ENCODE assay signal across 8 cellular contexts in the genomic region with DNA sequence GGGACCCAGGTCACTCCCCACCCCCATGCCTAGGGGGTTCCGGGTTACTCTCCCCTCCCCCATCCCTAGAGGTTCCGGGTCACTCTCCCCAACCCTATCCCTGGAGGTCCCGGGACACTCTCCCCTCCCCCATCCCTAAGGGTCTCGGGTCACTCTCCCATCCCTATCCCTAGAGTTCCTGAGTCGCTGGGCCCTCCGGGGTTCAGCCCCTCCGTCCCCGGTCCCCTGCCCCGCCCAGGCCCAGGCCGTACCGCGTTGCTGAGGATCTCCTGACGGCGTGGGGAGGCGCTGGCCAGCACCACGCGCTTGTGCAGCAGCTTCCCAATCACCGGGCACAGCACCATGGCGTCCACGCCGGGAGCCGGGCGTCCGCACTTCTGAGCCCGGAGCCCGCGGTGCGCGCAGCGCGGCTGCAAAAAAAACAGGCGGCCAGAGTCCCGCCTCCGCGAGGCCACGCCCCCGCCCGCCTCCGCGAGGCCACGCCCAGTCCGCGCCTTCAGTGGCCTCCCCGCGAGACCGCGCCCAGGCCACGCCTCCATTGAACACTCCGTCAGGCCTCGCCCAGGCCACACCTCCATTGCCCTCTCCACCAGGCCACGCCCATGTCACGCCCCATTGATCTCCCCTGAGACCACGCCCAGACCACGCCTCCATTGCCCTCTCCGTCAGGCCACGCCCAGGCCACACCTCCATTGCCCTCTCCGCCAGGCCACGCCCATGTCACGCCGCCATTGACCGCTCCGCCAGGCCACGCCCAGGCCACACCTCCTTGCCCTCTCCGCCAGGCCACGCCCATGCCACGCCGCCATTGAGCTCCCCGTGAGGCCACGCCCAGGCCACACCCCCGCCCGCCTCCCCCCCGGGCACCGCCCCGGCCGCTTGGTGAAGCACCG. TPM values are rescaled to one million over a fixed set of nuclear protein-coding genes. Genes with fewer than 3 reads are reported as not detected.
DNase-seq lines count a peak whose midpoint lies in the region; ATAC-seq and TF ChIP-seq lines count a peak whose summit lies in the region.

ASMTL (minus strand) TSS at position 413 of the 893 bp plus-strand sequence; CDS start at position 344, 69 bp downstream.

- peaks cover 10% of the 10 kb centered on the region for H3K4me1 Mint-ChIP-seq in endothelial cell (ENCODE audit: unreplicated experiment)

- ATAC-seq in GM19467 (IDR thresholded peaks at IDR 0.05; ENCODE audit: unreplicated experiment), result peak; percentile 73

- H3K9me3 Mint-ChIP-seq in endothelial cell (ENCODE audit: unreplicated experiment), result peaks cover 17% of the 10 kb centered on the region

- H3K27me3 Mint-ChIP-seq in endothelial cell (ENCODE audit: unreplicated experiment), result peaks cover 13% of the 10 kb centered on the region

- peaks cover 24% of the 10 kb centered on the region for H3K36me3 Mint-ChIP-seq in endothelial cell (ENCODE audit: low read depth, unreplicated experiment)

- H3K4me1 ChIP-seq in BE2C, result no peaks in the 10 kb centered on the region

- H3K27ac Mint-ChIP-seq in endothelial cell (ENCODE audit: unreplicated experiment), result peak within 1 kb of the TSS; percentile 36

- H3K4me3 ChIP-seq in BE2C (ENCODE audit: low read depth, low read length), result peak within 1 kb of the TSS; percentile 65

- no peaks in the 10 kb centered on the region for H3K27me3 ChIP-seq in BE2C

- H3K4me3 Mint-ChIP-seq in endothelial cell (ENCODE audit: unreplicated experiment), result peak within 1 kb of the TSS; percentile 96

- TF ChIP-seq CTCF in BE2C (IDR thresholded peaks at IDR 0.05; ENCODE audit: low read depth, low read length), result no peak
- no peak for TF ChIP-seq CTCF in endothelial cell (IDR thresholded peaks at IDR 0.05; ENCODE audit: unreplicated experiment)

- no peaks in the 10 kb centered on the region for H3K9me3 ChIP-seq in BE2C

- DNase-seq in BE2C (peak; percentile 96), HT-29 (ENCODE audit: low spot score) (peak; percentile 96), endothelial cell (ENCODE audit: low spot score) (peak; percentile 99), mucosa of gallbladder (ENCODE audit: low spot score) (peak; percentile 99), NCI-H82 treated with DMSO at 0.1 percent for 48 hours (lab: John Stamatoyannopoulos, UW; ENCODE audit: unreplicated experiment) (no peak)
- peak; percentile 100 for DNase-seq in activated CD8-positive, alpha-beta memory T cell treated with anti-CD3 and anti-CD28 coated beads for 1 hour (ENCODE audit: extremely low read depth in 1 of 2, low read depth in 1 of 2)
- peak; percentile 100 for DNase-seq in stimulated activated CD8-positive, alpha-beta memory T cell treated with anti-CD3 and anti-CD28 coated beads, Interleukin-4, amount 100 ng/mL, for 48 hours

- no peaks in the 10 kb centered on the region for H3K36me3 ChIP-seq in BE2C

RNA-seq across cellular contexts. Expression of gene ASMTL, which starts in this region (rescaled TPM):
- 22.0 TPM for polyA plus RNA-seq in BE2C (2012; ENCODE audit: insufficient read depth, insufficient read length, low read depth)
- 11.6 and 15.2 TPM in 2 replicates for total RNA-seq in HT-29 (2014; rRNA removed; shearing (Covaris generic))
- 25.8 TPM for total RNA-seq in endothelial cell (ENCODE audit: unreplicated experiment)
- total RNA-seq in mucosa of gallbladder, result 29.7 TPM
